Comparison of ENCODE assay signal across 8 cellular contexts in the genomic region with DNA sequence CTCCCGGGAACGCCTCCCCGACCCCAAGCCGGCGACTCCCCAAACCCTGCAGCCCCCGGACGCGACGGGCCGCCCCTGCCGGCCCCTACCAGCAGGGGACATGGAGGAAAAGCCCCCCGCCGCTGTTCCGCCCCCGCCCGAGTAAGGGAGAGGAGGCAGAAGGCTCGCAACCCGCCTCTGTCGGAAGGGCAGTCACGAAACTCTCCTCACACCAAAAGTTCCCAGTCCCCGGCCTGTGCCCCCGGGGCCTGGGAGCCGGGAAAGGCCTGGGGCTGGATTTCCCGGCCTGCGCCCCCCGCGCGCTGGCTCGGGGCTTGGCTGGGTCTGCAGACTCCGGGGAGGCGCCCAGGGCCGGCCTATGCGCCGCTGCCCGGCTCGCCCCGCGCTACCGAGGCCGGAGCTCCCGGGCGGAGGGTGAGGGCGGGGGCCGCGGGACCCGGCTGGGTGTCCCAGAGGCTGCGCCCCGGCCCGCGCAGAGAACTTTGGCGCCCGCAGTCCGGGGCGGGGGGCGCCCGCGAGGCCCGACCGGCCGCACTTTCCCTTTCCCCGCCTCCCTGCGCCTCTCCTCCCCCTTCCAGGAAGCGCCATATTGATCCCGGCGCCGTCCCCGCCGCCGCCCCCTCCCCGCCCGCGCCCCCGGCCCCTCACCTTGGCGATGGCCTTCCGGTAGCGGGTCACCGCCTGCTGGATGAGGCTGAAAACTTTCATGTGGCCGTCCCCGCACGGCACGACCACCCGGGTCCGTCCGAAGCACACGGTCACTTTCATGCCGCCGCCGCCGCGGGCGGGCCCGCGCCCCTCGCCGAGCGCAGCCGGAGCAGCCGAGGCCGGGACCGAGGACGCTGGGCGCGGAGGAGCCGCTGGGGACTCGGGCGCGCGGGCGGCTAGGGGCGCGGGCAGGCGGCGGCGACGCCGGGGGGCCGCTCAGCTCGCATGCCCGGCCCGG. TPM values are rescaled to one million over a fixed set of nuclear protein-coding genes. Genes with fewer than 3 reads are reported as not detected.
DNase-seq lines count a peak whose midpoint lies in the region; ATAC-seq and TF ChIP-seq lines count a peak whose summit lies in the region.

No MANE protein-coding gene starts in this region.

- no peak for TF ChIP-seq POLR2A in erythroblast (IDR thresholded peaks at IDR 0.05; ENCODE audit: low read length)

- in situ Hi-C loops in SK-MEL-5 (cut with HindIII; ENCODE audit: low pct_unique_long_range_greater_than_20kb, low sequenced_read_pairs) = no loop called here

- H3K9me3 Mint-ChIP-seq in HFFc6 = no peaks in the 10 kb centered on the region
- H3K9me3 Mint-ChIP-seq in immature natural killer cell = no peaks in the 10 kb centered on the region

- no peaks in the 10 kb centered on the region for H3K36me3 Mint-ChIP-seq in HFFc6 (ENCODE audit: low read depth)
- H3K36me3 Mint-ChIP-seq in immature natural killer cell = no peaks in the 10 kb centered on the region

- DNase-seq in HFFc6 = no peak
- DNase-seq in SK-MEL-5 (ENCODE audit: low read depth, low spot score) = peak; percentile 26
- DNase-seq in erythroblast (lab: John Stamatoyannopoulos, UW) = peak; percentile 48 to 50
- peak; percentile 65 for DNase-seq in myocyte (ENCODE audit: low read depth)
- DNase-seq in COLO829 (ENCODE audit: low spot score) = no peak
- DNase-seq in immature natural killer cell = no peak

- ATAC-seq in HG02884 (IDR thresholded peaks at IDR 0.05; ENCODE audit: unreplicated experiment) = no peak

- H3K27me3 Mint-ChIP-seq in HFFc6 (ENCODE audit: insufficient read depth) (0 out of 2 replicates have a peak, but pooled peaks cover 2% of the 10 kb centered on the region), immature natural killer cell (ENCODE audit: low read depth in 3 of 3) (peaks cover 13 to 35% (median 24%) of the 10 kb centered on the region in 3 donors)

- peak overlapping the region; percentile 66; the same call in 1 of the 2 replicates for H3K27ac Mint-ChIP-seq in HFFc6
- no peak overlapping the region for H3K27ac Mint-ChIP-seq in immature natural killer cell

- peak; percentile 13; the same call in 1 of the 3 replicates for TF ChIP-seq CTCF in GM12872 (IDR thresholded peaks at IDR 0.05; ENCODE audit: insufficient read depth, low read depth, low read length)
- peak; percentile 31 for TF ChIP-seq CTCF in HFFc6 (IDR thresholded peaks at IDR 0.05)

- peak overlapping the region; percentile 95 for H3K4me3 Mint-ChIP-seq in HFFc6
- H3K4me3 Mint-ChIP-seq in immature natural killer cell = peak overlapping the region in 2 of 5 donors; percentile 44 to 54

- peaks cover 43% of the 10 kb centered on the region for H3K4me1 Mint-ChIP-seq in HFFc6 (ENCODE audit: low read depth)
- H3K4me1 Mint-ChIP-seq in immature natural killer cell = peaks cover 4 to 5% of the 10 kb centered on the region in 2 donors

RNA-seq across cellular contexts. Expression of a gene that starts 0.6 kb away (rescaled TPM):
- total RNA-seq in HFFc6 (2021; fragmentation: NEBNext Ultra II Directional; extraction: Animal tissue kit (Norgen Biotek cat#: 25700)) = 10 to 100 TPM; 19.9 to 24.3 (median 23.1) TPM
- total RNA-seq in SK-MEL-5 (2014; rRNA removed; shearing (Covaris generic)) = 42.4 and 44.2 TPM in 2 replicates
- polyA plus RNA-seq in SK-MEL-5 (2015; cell fraction: cytosol; rRNA removed) = 25.6 and 36.2 TPM in 2 replicates
- polyA plus RNA-seq in SK-MEL-5 (2015; cell fraction: nucleus; rRNA removed) = 19.6 and 22.1 TPM in 2 replicates
- 61.4 and 68.5 TPM in 2 replicates for total RNA-seq in myocyte
- 19.4 TPM for polyA plus RNA-seq in myocyte (2012)
- polyA plus RNA-seq in immature natural killer cell = under 1 TPM in 1 of 3 donors, not detected in 2; 0.72 TPM

Comparison
In these comparisons a context has a peak if more than half of its experiments do, and no peak if none do; other contexts are left out.
1. DNase-seq: peak in SK-MEL-5 (single experiment), erythroblast (2 of 2) and myocyte (single experiment); none in HFFc6 (single experiment), COLO829 (single experiment) and immature natural killer cell (0 of 3).